18 cellular contexts compared by ENCODE assay signal in genomic region chr15:101808201-101808600, GRCh38. TPM values are rescaled to one million over a fixed set of nuclear protein-coding genes. Genes with fewer than 3 reads are reported as not detected.
A peak's percentile ranks its signal among the peaks of the same experiment; 100 is the strongest.
DNase-seq lines count a peak whose midpoint lies in the region; ATAC-seq and TF ChIP-seq lines count a peak whose summit lies in the region.
"Had no signal": no experiment of that assay in that cellular context is flagged by ENCODE, and none has a peak within 500 bp of the region (broad histone marks: within the 10 kb centered on the region; RNA-seq: fewer than 3 reads in every experiment).

No MANE protein-coding gene starts in this region.

- H3K4me1 ChIP-seq in trophoblast cell (ENCODE audit: control insufficient read depth in 1 of 2, insufficient read depth in 2 of 2, low read length in 2 of 2): no peaks in the 10 kb centered on the region

- no peak overlapping the region for H4K8ac ChIP-seq in trophoblast cell (ENCODE audit: low read depth, low read length)

- POLR2A ChIA-PET in RWPE1 (lab: Yijun Ruan, JAX; ENCODE audit: low non-redundant PET): no interaction called here

- H3K27ac ChIP-seq in trophoblast cell (ENCODE audit: low read depth, low read length) (no peak overlapping the region), RWPE1 (no peak overlapping the region)
- H3K27ac ChIP-seq: HL-60 had no signal

- H3K18ac ChIP-seq in trophoblast cell (ENCODE audit: low read length): no peak overlapping the region

- H2BK120ac ChIP-seq in trophoblast cell (ENCODE audit: insufficient read depth, low read length, poor library complexity): no peak overlapping the region

- no peak overlapping the region for H2BK12ac ChIP-seq in trophoblast cell (ENCODE audit: low read length)

- H4K12ac ChIP-seq in trophoblast cell (ENCODE audit: low read depth, low read length): no peak overlapping the region

- H3K4me2 ChIP-seq in trophoblast cell (ENCODE audit: low read length): no peak overlapping the region

- no peak overlapping the region for H3K4ac ChIP-seq in trophoblast cell (ENCODE audit: low read depth, low read length)

- H3K79me1 ChIP-seq in trophoblast cell (ENCODE audit: low read length): no peaks in the 10 kb centered on the region

- H3K4me3 ChIP-seq in trophoblast cell (ENCODE audit: low read depth, low read length): peak overlapping the region; percentile 50

- DNase-seq in EL (peak; percentile 52), M059J (ENCODE audit: low read depth) (peak; percentile 77), astrocyte of the hippocampus (ENCODE audit: low read depth, low spot score) (peak; percentile 16), trophoblast cell (no peak), NOMO-1 (lab: John Stamatoyannopoulos, UW; ENCODE audit: unreplicated experiment in 2 of 2) (no peak), RWPE1 (ENCODE audit: low spot score) (no peak)
- DNase-seq: activated CD4-positive, alpha-beta T cell treated with anti-CD3 and anti-CD28 coated beads, Interleukin-2, amount 10 ng/mL, durations not matched to agents 24 days and 14 days; activated naive CD8-positive, alpha-beta T cell treated with anti-CD3 and anti-CD28 coated beads for 36 hours; activated T-cell treated with anti-CD3 and anti-CD28 coated beads, Interleukin-2, amount 50 U/mL, for 1 hour; CD4-positive, CD25-positive, alpha-beta regulatory T cell; endodermal cell; KBM-7; NCI-H345; nephron progenitor cell; SHP77 had no signal

- H3K9ac ChIP-seq in trophoblast cell (ENCODE audit: low read length): no peak overlapping the region

- TF ChIP-seq CTCF in RWPE1 (conservative IDR thresholded peaks at IDR 0.05; ENCODE audit: low read depth): no peak

- no peaks in the 10 kb centered on the region for H3K9me3 ChIP-seq in trophoblast cell (ENCODE audit: insufficient read depth, low read depth, low read length)

- H2AFZ ChIP-seq in trophoblast cell (ENCODE audit: insufficient read depth, low read length, poor library complexity): no peak overlapping the region

- ATAC-seq in HG03571 (IDR thresholded peaks at IDR 0.05; ENCODE audit: unreplicated experiment): no peak

- no peak overlapping the region for H2AK5ac ChIP-seq in trophoblast cell (ENCODE audit: low read length)

- no peak overlapping the region for H3K23ac ChIP-seq in trophoblast cell (ENCODE audit: low read length)

- H3K27me3 ChIP-seq in trophoblast cell (ENCODE audit: insufficient read depth, low read length): no peaks in the 10 kb centered on the region

- H4K91ac ChIP-seq in trophoblast cell (ENCODE audit: low read depth, low read length): no peak overlapping the region

- WGBS in trophoblast cell (ENCODE audit: extremely low coverage, insufficient coverage, insufficient read length): no CpG with 5 or more reads among the region's 2 CpGs

- no peaks in the 10 kb centered on the region for H3K36me3 ChIP-seq in trophoblast cell (ENCODE audit: control insufficient read depth in 1 of 2, insufficient read depth in 2 of 2, low read length in 2 of 2)

- CTCF ChIA-PET in RWPE1 (lab: Yijun Ruan, JAX): no interaction called here

- H3K79me2 ChIP-seq in trophoblast cell (ENCODE audit: control insufficient read depth, insufficient read depth, low read length, poor library complexity): no peaks in the 10 kb centered on the region

- H3K14ac ChIP-seq in trophoblast cell (ENCODE audit: low read length): no peak overlapping the region

- no peak overlapping the region for H2BK5ac ChIP-seq in trophoblast cell (ENCODE audit: low read depth, low read length, poor library complexity)

RNA-seq across cellular contexts. Expression of gene OR4F15, which starts 3.8 kb away (rescaled TPM):
- total RNA-seq in M059J (2014; rRNA removed; shearing (Covaris generic)): not detected in 2 replicates
- not detected in 2 replicates for polyA plus RNA-seq in trophoblast cell (2013)
- total RNA-seq: activated CD4-positive, alpha-beta T cell treated with anti-CD3 and anti-CD28 coated beads, Interleukin-2, amount 10 ng/mL, durations not matched to agents 24 days and 14 days; activated naive CD8-positive, alpha-beta T cell treated with anti-CD3 and anti-CD28 coated beads for 36 hours; CD4-positive, CD25-positive, alpha-beta regulatory T cell; endodermal cell; pulmonary artery endothelial cell had no signal
- polyA plus RNA-seq: CD4-positive, CD25-positive, alpha-beta regulatory T cell had no signal

RNA-seq across cellular contexts. Expression of gene OR4F6, which starts 4.9 kb away (rescaled TPM):
- total RNA-seq in M059J (2014; rRNA removed; shearing (Covaris generic)): not detected in 2 replicates
- not detected in 2 replicates for polyA plus RNA-seq in trophoblast cell (2013)
- total RNA-seq: activated CD4-positive, alpha-beta T cell treated with anti-CD3 and anti-CD28 coated beads, Interleukin-2, amount 10 ng/mL, durations not matched to agents 24 days and 14 days; activated naive CD8-positive, alpha-beta T cell treated with anti-CD3 and anti-CD28 coated beads for 36 hours; CD4-positive, CD25-positive, alpha-beta regulatory T cell; endodermal cell; pulmonary artery endothelial cell had no signal
- polyA plus RNA-seq: CD4-positive, CD25-positive, alpha-beta regulatory T cell had no signal

Comparison
In these comparisons a context has a peak if more than half of its experiments do, and no peak if none do; other contexts are left out.
1. DNase-seq: peak in EL (single experiment), M059J (single experiment) and astrocyte of the hippocampus (single experiment); none in trophoblast cell (0 of 2), NOMO-1 (0 of 2) and RWPE1 (single experiment).